30 cellular contexts compared by ENCODE assay signal in the genomic region with DNA sequence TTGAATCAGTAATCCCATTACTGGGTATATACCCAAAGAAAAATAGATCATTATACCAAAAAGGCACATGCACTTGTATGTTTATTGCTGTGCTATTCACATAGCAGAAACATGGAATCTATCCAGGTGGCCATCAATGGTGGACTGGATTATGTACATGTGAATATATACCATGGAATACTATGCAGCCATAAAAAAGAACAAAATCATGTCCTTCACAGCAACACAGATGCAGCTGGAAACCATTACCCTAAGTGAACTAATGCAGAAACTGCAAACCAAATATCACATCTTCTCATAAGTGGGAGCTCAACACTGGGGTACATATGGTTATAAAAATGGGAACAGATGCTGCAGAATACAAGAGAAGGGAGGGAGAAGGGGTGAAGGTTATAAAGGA.
DNase-seq lines count a peak whose midpoint lies in the region; ATAC-seq, FAIRE-seq and TF ChIP-seq lines count a peak whose summit lies in the region.
"Had no signal": no experiment of that assay in that cellular context is flagged by ENCODE, and none has a peak within 500 bp of the region (broad histone marks: within the 10 kb centered on the region; RNA-seq: fewer than 3 reads in every experiment).

No MANE protein-coding gene starts in this region.

- H3K9me3 ChIP-seq in HEK293 (ENCODE audit: control insufficient read depth, insufficient read depth, low read depth, low read length) (no peaks in the 10 kb centered on the region; the same call in 1 of the 2 replicates), K562 (replicated peaks; ENCODE audit: control insufficient read depth, insufficient read depth, low read depth, low read length) (no peaks in the 10 kb centered on the region), OCI-LY7 (ENCODE audit: low read length) (no peaks in the 10 kb centered on the region)
- H3K9me3 ChIP-seq: BE2C, Caco-2 had no signal

- POLR2A ChIA-PET in HEK293 (lab: Yijun Ruan, JAX) = no interaction called here
- POLR2A ChIA-PET in K562 (lab: Yijun Ruan, JAX) = no interaction called here
- POLR2A ChIA-PET in OCI-LY7 (lab: Charles Lee) = no interaction called here

- CTCF ChIA-PET in HEK293 (lab: Yijun Ruan, JAX) = no interaction called here
- CTCF ChIA-PET in K562 (lab: Yijun Ruan, JAX; ENCODE audit: low intra/inter-chr PET ratio) = no interaction called here
- CTCF ChIA-PET in OCI-LY7 (lab: Charles Lee; ENCODE audit: unreplicated experiment) = no interaction called here

- ATAC-seq in K562 = no peak
- ATAC-seq: A549; CD8-positive, alpha-beta T cell had no signal

- no peak for TF ChIP-seq RAD21 in K562 (CRISPR knock-in tag; conservative IDR thresholded peaks at IDR 0.05 in 1 of 2, IDR thresholded peaks at IDR 0.05 in 1 of 2)

- no peak for DNase-seq in K562 (ENCODE audit: extremely low read depth in 1 of 4, low spot score in 3 of 4)
- no peak for DNase-seq in middle frontal gyrus (ENCODE audit: extremely low spot score, low spot score)
- DNase-seq in OCI-LY7 (ENCODE audit: low spot score) = no peak
- DNase-seq: 8988T; ACHN; AML-193; BE2C; C1 segment of cervical spinal cord; Caco-2; Calu3; CD4-positive, alpha-beta memory T cell; CD4-positive, alpha-beta T cell; CD4-positive, CD25-positive, alpha-beta regulatory T cell; CD8-positive, alpha-beta memory T cell; CD8-positive, alpha-beta T cell; COR-L47; DMS 273 treated with DMSO at 0.1 percent for 48 hours; DMS153; DMS53; DMS79; DMS79 treated with DMSO at 0.1 percent for 48 hours; DND-41; EL had no signal

- H3K4me2 ChIP-seq in K562 (ENCODE audit: insufficient read depth, low read length) (no peak overlapping the region), OCI-LY7 (ENCODE audit: low read length) (no peak overlapping the region)
- H3K4me2 ChIP-seq: A549; BLaER1; BLaER1 treated with 17β-estradiol and CSF1 and Interleukin-3, amounts not matched to agents 10 nM and 100 nM had no signal

- H3K27ac ChIP-seq in HEK293 (ENCODE audit: extremely low read depth, low read depth, low read length) (no peak overlapping the region), K562 (ENCODE audit: extremely low read depth, low read depth, low read length) (no peak overlapping the region), OCI-LY7 (ENCODE audit: low read depth, low read length, poor library complexity, severe bottlenecking) (no peak overlapping the region)
- H3K27ac ChIP-seq: 22Rv1; A549; BLaER1; BLaER1 treated with 17β-estradiol and CSF1 and Interleukin-3, amounts not matched to agents 10 nM and 100 nM; C4-2B had no signal

- no peak for TF ChIP-seq POLR2A in K562 (conservative IDR thresholded peaks at IDR 0.05)

- no peak overlapping the region for H3K4me3 ChIP-seq in HEK293 (ENCODE audit: low read depth, low read length)
- no peak overlapping the region for H3K4me3 ChIP-seq in K562
- no peak overlapping the region for H3K4me3 ChIP-seq in OCI-LY7 (ENCODE audit: low read depth, low read length, poor library complexity, severe bottlenecking)
- H3K4me3 ChIP-seq: A549; BLaER1; BLaER1 treated with 17β-estradiol and CSF1 and Interleukin-3, amounts not matched to agents 10 nM and 100 nM had no signal

- BruUV-seq in K562 (replicated peaks; lab: Mats Ljungman, UMichigan) = no TSS peak
- BruUV-seq in OCI-LY7 (replicated peaks; lab: Mats Ljungman, UMichigan) = no TSS peak

- in situ Hi-C loops in K562 (cut with MboI) = no loop called here

- no peaks in the 10 kb centered on the region for H3K9me1 ChIP-seq in K562 (ENCODE audit: control insufficient read depth, insufficient read depth, low read length)

- no peaks in the 10 kb centered on the region for H3K4me1 ChIP-seq in HEK293 (ENCODE audit: control insufficient read depth, insufficient read depth, low read length)
- no peaks in the 10 kb centered on the region for H3K4me1 ChIP-seq in K562 (replicated peaks in 1 of 2; ENCODE audit: control insufficient read depth in 2 of 2, insufficient read depth in 2 of 2, low read length in 2 of 2)
- no peaks in the 10 kb centered on the region for H3K4me1 ChIP-seq in OCI-LY7 (ENCODE audit: insufficient read depth, low read length, poor library complexity, severe bottlenecking)
- H3K4me1 ChIP-seq: A549; BE2C; BLaER1; BLaER1 treated with 17β-estradiol and CSF1 and Interleukin-3, amounts not matched to agents 10 nM and 100 nM; Caco-2 had no signal

- no peaks in the 10 kb centered on the region for H3K79me2 ChIP-seq in K562 (ENCODE audit: control insufficient read depth, insufficient read depth, low read length)
- no peaks in the 10 kb centered on the region for H3K79me2 ChIP-seq in OCI-LY7 (ENCODE audit: insufficient read depth, low read depth, low read length)

- TF ChIP-seq EP300 in K562 (IDR thresholded peaks at IDR 0.05; ENCODE audit: low read length) = no peak

- FAIRE-seq in K562 (lab: Jason Lieb, UNC) = no peak
- FAIRE-seq: D721Med had no signal

- intact Hi-C loops in K562 (cut with micrococcal nuclease) (no loop called here), OCI-LY7 (cut with micrococcal nuclease; ENCODE audit: unreplicated experiment) (no loop called here)

- no peak overlapping the region for H3K9ac ChIP-seq in K562 (ENCODE audit: insufficient read depth in 1 of 2, low read depth in 2 of 2, low read length in 2 of 2)
- H3K9ac ChIP-seq: BLaER1; BLaER1 treated with 17β-estradiol and CSF1 and Interleukin-3, amounts not matched to agents 10 nM and 100 nM had no signal

- no peaks in the 10 kb centered on the region for H4K20me1 ChIP-seq in K562 (replicated peaks; ENCODE audit: control insufficient read depth, insufficient read depth, low read length)
- H4K20me1 ChIP-seq in OCI-LY7 (ENCODE audit: insufficient read depth, low read length) = no peaks in the 10 kb centered on the region
- H4K20me1 ChIP-seq: BLaER1; BLaER1 treated with 17β-estradiol and CSF1 and Interleukin-3, amounts not matched to agents 10 nM and 100 nM had no signal

- H3K36me3 ChIP-seq in HEK293 (ENCODE audit: control insufficient read depth in 2 of 2, insufficient read depth in 1 of 2, low read length in 2 of 2) (peaks cover 0 to 2% of the 10 kb centered on the region in 2 experiments; a peak in 1 of 3 replicates), K562 (ENCODE audit: control insufficient read depth, insufficient read depth, low read length) (no peaks in the 10 kb centered on the region), OCI-LY7 (ENCODE audit: insufficient read depth, low read length) (no peaks in the 10 kb centered on the region)
- H3K36me3 ChIP-seq: BE2C, BLaER1 had no signal

- no peaks in the 10 kb centered on the region for H3K27me3 ChIP-seq in K562 (ENCODE audit: control insufficient read depth in 2 of 2, insufficient read depth in 2 of 2, low read length in 2 of 2)
- H3K27me3 ChIP-seq: BE2C had no signal

- H2AFZ ChIP-seq in K562 (ENCODE audit: low read depth, low read length) (no peak overlapping the region), OCI-LY7 (ENCODE audit: low read length) (no peak overlapping the region)

- TF ChIP-seq CTCF in HEK293 (tag by site-specific recombination; IDR thresholded peaks at IDR 0.05) (no peak), K562 (IDR thresholded peaks at IDR 0.05 in 2 of 3, conservative IDR thresholded peaks at IDR 0.05 in 1 of 3; ENCODE audit: insufficient read depth in 2 of 3, low read depth in 1 of 3, low read length in 3 of 3) (no peak), OCI-LY7 (conservative IDR thresholded peaks at IDR 0.05; ENCODE audit: low read length) (no peak)

- no peaks in the 10 kb centered on the region for H3K9me2 ChIP-seq in OCI-LY7 (ENCODE audit: insufficient read depth, low read length)

TF ChIP-seq in HEK293, 187 proteins besides CTCF, POLR2A, EP300 and RAD21 (continues in another document):
- TF ChIP-seq, protein P1, sequence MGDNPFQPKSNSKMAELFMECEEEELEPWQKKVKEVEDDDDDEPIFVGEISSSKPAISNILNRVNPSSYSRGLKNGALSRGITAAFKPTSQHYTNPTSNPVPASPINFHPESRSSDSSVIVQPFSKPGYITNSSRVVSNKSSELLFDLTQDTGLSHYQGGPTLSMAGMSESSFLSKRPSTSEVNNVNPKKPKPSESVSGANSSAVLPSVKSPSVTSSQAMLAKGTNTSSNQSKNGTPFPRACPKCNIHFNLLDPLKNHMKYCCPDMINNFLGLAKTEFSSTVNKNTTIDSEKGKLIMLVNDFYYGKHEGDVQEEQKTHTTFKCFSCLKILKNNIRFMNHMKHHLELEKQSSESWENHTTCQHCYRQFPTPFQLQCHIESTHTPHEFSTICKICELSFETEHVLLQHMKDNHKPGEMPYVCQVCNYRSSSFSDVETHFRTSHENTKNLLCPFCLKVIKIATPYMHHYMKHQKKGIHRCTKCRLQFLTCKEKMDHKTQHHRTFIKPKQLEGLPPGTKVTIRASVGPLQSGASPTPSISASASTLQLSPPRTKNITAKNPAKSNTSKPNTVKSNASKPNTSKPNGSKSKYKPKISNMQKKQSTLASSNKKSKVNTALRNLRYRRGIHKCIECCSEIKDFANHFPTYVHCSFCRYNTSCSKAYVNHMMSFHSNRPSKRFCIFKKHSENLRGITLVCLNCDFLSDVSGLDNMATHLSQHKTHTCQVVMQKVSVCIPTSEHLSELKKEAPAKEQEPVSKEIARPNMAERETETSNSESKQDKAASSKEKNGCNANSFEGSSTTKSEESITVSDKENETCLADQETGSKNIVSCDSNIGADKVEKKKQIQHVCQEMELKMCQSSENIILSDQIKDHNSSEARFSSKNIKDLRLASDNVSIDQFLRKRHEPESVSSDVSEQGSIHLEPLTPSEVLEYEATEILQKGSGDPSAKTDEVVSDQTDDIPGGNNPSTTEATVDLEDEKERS (tag by site-specific recombination; IDR thresholded peaks at IDR 0.05) = peak; percentile 48; the same call in 1 of the 2 replicates

TF ChIP-seq in K562, 482 proteins besides CTCF, POLR2A, EP300 and RAD21 (continues in another document):
- TF ChIP-seq FOSL1 (tag; conservative IDR thresholded peaks at IDR 0.05) (no peak), PURB (CRISPR knock-in tag; IDR thresholded peaks at IDR 0.05; ENCODE audit: low read depth) (no peak), MYC (IDR thresholded peaks at IDR 0.05; ENCODE audit: low read depth, low read length) (no peak), MYC (CRISPR knock-in tag; IDR thresholded peaks at IDR 0.05; ENCODE audit: borderline replicate concordance, low read depth) (no peak), RBM25 (IDR thresholded peaks at IDR 0.05; ENCODE audit: low read depth, low read length, severe bottlenecking) (peak; percentile 6), MYBL2 (IDR thresholded peaks at IDR 0.05; ENCODE audit: low read depth) (no peak), MYBL2 (CRISPR knock-in tag; IDR thresholded peaks at IDR 0.05; ENCODE audit: borderline replicate concordance) (no peak)
